ENCODE assay signal across 22 cellular contexts in genomic region chr12:52688481-52688880, GRCh38. TPM values are rescaled to one million over a fixed set of nuclear protein-coding genes. Genes with fewer than 3 reads are reported as not detected.
A peak's percentile ranks its signal among the peaks of the same experiment; 100 is the strongest.
DNase-seq lines count a peak whose midpoint lies in the region; ATAC-seq and TF ChIP-seq lines count a peak whose summit lies in the region.
"Had no signal": no experiment of that assay in that cellular context is flagged by ENCODE, and none has a peak within 500 bp of the region (broad histone marks: within the 10 kb centered on the region; RNA-seq: fewer than 3 reads in every experiment).

No MANE protein-coding gene starts in this region.

- no peaks in the 10 kb centered on the region for H3K36me3 Mint-ChIP-seq in CD4-positive, alpha-beta T cell (ENCODE audit: low read depth)
- H3K36me3 Mint-ChIP-seq in naive thymus-derived CD4-positive, alpha-beta T cell, result peaks cover 0 to 1% (median 0%) of the 10 kb centered on the region in 5 donors
- H3K36me3 Mint-ChIP-seq: CD14-positive monocyte; CD8-positive, alpha-beta T cell had no signal

- H3K27me3 ChIP-seq in CD4-positive, alpha-beta T cell (ENCODE audit: control insufficient read depth, insufficient read depth, low read length), result no peaks in the 10 kb centered on the region
- H3K27me3 ChIP-seq in SJSA1 (replicated peaks), result peaks cover 80% of the 10 kb centered on the region
- H3K27me3 ChIP-seq in naive thymus-derived CD4-positive, alpha-beta T cell (ENCODE audit: control insufficient read depth in 2 of 2, insufficient read depth in 2 of 2, low read length in 2 of 2), result no peaks in the 10 kb centered on the region

- no peaks in the 10 kb centered on the region for H3K9me3 Mint-ChIP-seq in CD4-positive, alpha-beta T cell
- H3K9me3 Mint-ChIP-seq in naive thymus-derived CD4-positive, alpha-beta T cell, result no peaks in the 10 kb centered on the region
- H3K9me3 Mint-ChIP-seq: CD8-positive, alpha-beta T cell had no signal

- H3K36me3 ChIP-seq in SJSA1, result no peaks in the 10 kb centered on the region
- no peaks in the 10 kb centered on the region for H3K36me3 ChIP-seq in naive thymus-derived CD4-positive, alpha-beta T cell (ENCODE audit: control insufficient read depth in 2 of 3, insufficient read depth in 3 of 3, low read length in 3 of 3)
- H3K36me3 ChIP-seq: BE2C; BLaER1 treated with 17β-estradiol and CSF1 and Interleukin-3, amounts not matched to agents 10 nM and 100 nM had no signal

- no peak for DNase-seq in CD4-positive, alpha-beta T cell
- DNase-seq in SJSA1 (ENCODE audit: low read depth in 1 of 2, low spot score in 2 of 2), result peak; percentile 82 to 94
- DNase-seq in naive thymus-derived CD4-positive, alpha-beta T cell, result no peak
- no peak for DNase-seq in activated T-cell treated with anti-CD3 and anti-CD28 coated beads, Interleukin-2, amount 50 U/mL, for 48 hours
- no peak for DNase-seq in KBM-7
- no peak for DNase-seq in activated gamma-delta T cell treated with Interleukin-2 at 50 U/mL for 16 hours
- DNase-seq: 8988T; ACHN; AML-193; BE2C; Caco-2; CD8-positive, alpha-beta T cell; EL; GDM1; GM23248; H7; HCEC 1CT had no signal

- no peak overlapping the region for H3K4me3 Mint-ChIP-seq in CD4-positive, alpha-beta T cell
- H3K4me3 Mint-ChIP-seq in naive thymus-derived CD4-positive, alpha-beta T cell, result no peak overlapping the region
- H3K4me3 Mint-ChIP-seq: CD14-positive monocyte; CD8-positive, alpha-beta T cell had no signal

- in situ Hi-C loops in KBM-7 (cut with MboI; ENCODE audit: low pct_unique_long_range_greater_than_20kb, low sequenced_read_pairs), result no loop called here

- no peak overlapping the region for H3K4me3 ChIP-seq in SJSA1
- no peak overlapping the region for H3K4me3 ChIP-seq in naive thymus-derived CD4-positive, alpha-beta T cell (ENCODE audit: low read length)
- H3K4me3 ChIP-seq: A549; BLaER1 treated with 17β-estradiol and CSF1 and Interleukin-3, amounts not matched to agents 10 nM and 100 nM; GM12878; GM23248 had no signal

- no peak for TF ChIP-seq CTCF in CD4-positive, alpha-beta T cell (IDR thresholded peaks at IDR 0.05)

- H3K4me1 ChIP-seq in SJSA1 (replicated peaks), result peaks cover 8% of the 10 kb centered on the region
- peaks cover 5 to 27% of the 10 kb centered on the region in 2 donors for H3K4me1 ChIP-seq in naive thymus-derived CD4-positive, alpha-beta T cell (ENCODE audit: control insufficient read depth in 2 of 2, insufficient read depth in 2 of 2, low read length in 2 of 2)
- H3K4me1 ChIP-seq: A549, BE2C, Caco-2 had no signal

- intact Hi-C loops in CD4-positive, alpha-beta T cell (cut with DNase I, micrococcal nuclease), result loop anchor here in 1 of 2 experiments (10.0 kb wide), 1 partner anchor 186 kb away; no protein-coding TSS in a partner anchor
- intact Hi-C loops in naive thymus-derived CD4-positive, alpha-beta T cell (cut with micrococcal nuclease), result no loop called here

- H3K27ac ChIP-seq in CD4-positive, alpha-beta T cell (ENCODE audit: low read depth, low read length), result no peak overlapping the region
- H3K27ac ChIP-seq in SJSA1, result no peak overlapping the region
- no peak overlapping the region for H3K27ac ChIP-seq in naive thymus-derived CD4-positive, alpha-beta T cell (ENCODE audit: low read depth, low read length)
- H3K27ac ChIP-seq: A549; BLaER1 treated with 17β-estradiol and CSF1 and Interleukin-3, amounts not matched to agents 10 nM and 100 nM; GM23248 had no signal

- POLR2A ChIA-PET in CD4-positive, alpha-beta T cell (lab: Charles Lee), result no interaction called here
- POLR2A ChIA-PET in naive thymus-derived CD4-positive, alpha-beta T cell (lab: Charles Lee), result interaction anchor here (0.6 to 6.5 kb wide), 4 partner anchors 16 to 78 kb away, joined by 3 to 43 read pairs (median 4); no protein-coding TSS in a partner anchor

- H3K27ac Mint-ChIP-seq in CD4-positive, alpha-beta T cell, result peak overlapping the region; percentile 87
- peak overlapping the region in 5 of 9 donors; percentile 54 to 97 (median 79) for H3K27ac Mint-ChIP-seq in naive thymus-derived CD4-positive, alpha-beta T cell
- H3K27ac Mint-ChIP-seq: CD8-positive, alpha-beta T cell had no signal

- H3K9me3 ChIP-seq in CD4-positive, alpha-beta T cell (ENCODE audit: control insufficient read depth, low read length), result no peaks in the 10 kb centered on the region
- H3K9me3 ChIP-seq in SJSA1 (replicated peaks), result peaks cover 9% of the 10 kb centered on the region
- H3K9me3 ChIP-seq in naive thymus-derived CD4-positive, alpha-beta T cell (ENCODE audit: control insufficient read depth in 2 of 3, low read length in 3 of 3), result no peaks in the 10 kb centered on the region
- H3K9me3 ChIP-seq: A549; BE2C; BLaER1 treated with 17β-estradiol and CSF1 and Interleukin-3, amounts not matched to agents 10 nM and 100 nM; Caco-2 had no signal

- CTCF ChIA-PET in CD4-positive, alpha-beta T cell (lab: Charles Lee), result no interaction called here
- CTCF ChIA-PET in naive thymus-derived CD4-positive, alpha-beta T cell (lab: Charles Lee), result no interaction called here

- no peaks in the 10 kb centered on the region for H3K27me3 Mint-ChIP-seq in CD4-positive, alpha-beta T cell
- peaks cover 0 to 77% (median 0%) of the 10 kb centered on the region in 5 donors for H3K27me3 Mint-ChIP-seq in naive thymus-derived CD4-positive, alpha-beta T cell

- H3K4me1 Mint-ChIP-seq in CD4-positive, alpha-beta T cell (ENCODE audit: low read depth), result peaks cover 77% of the 10 kb centered on the region
- peaks cover 8 to 74% (median 65%) of the 10 kb centered on the region in 7 donors for H3K4me1 Mint-ChIP-seq in naive thymus-derived CD4-positive, alpha-beta T cell

- no peak for ATAC-seq in CD4-positive, alpha-beta T cell (ENCODE audit: poor library complexity)
- no peak for ATAC-seq in naive thymus-derived CD4-positive, alpha-beta T cell
- ATAC-seq: A549; CD8-positive, alpha-beta T cell; GM12878 had no signal

RNA-seq across cellular contexts. Expression of gene KRT1, which starts 8.3 kb away (rescaled TPM):
- 1 to 10 TPM; 3.9 to 4.0 TPM for total RNA-seq in CD4-positive, alpha-beta T cell
- total RNA-seq in SJSA1 (2014; rRNA removed; shearing (Covaris generic)), result 1.00 TPM in 1 of 2 replicates, not detected in the other
- 1 to 10 TPM in 2 of 5 experiments, under 1 TPM in 1, not detected in 2; 0.27 to 5.6 (median 2.3) TPM for total RNA-seq in naive thymus-derived CD4-positive, alpha-beta T cell
- 1 to 10 TPM; 5.2 to 9.4 TPM for polyA plus RNA-seq in naive thymus-derived CD4-positive, alpha-beta T cell
- total RNA-seq: GM12878, GM23248, H1, H7 had no signal
- polyA plus RNA-seq: A549, CD14-positive monocyte, GM12878, GM23248, H1 had no signal

RNA-seq across cellular contexts. Expression of gene KRT77, which starts 14.8 kb away (rescaled TPM):
- total RNA-seq in CD4-positive, alpha-beta T cell, result under 1 TPM; 0.11 to 0.20 TPM
- not detected in 2 replicates for total RNA-seq in SJSA1 (2014; rRNA removed; shearing (Covaris generic))
- under 1 TPM in 2 of 5 experiments, not detected in 3; 0.11 to 0.13 TPM for total RNA-seq in naive thymus-derived CD4-positive, alpha-beta T cell
- under 1 TPM; 0.08 to 0.10 TPM for polyA plus RNA-seq in naive thymus-derived CD4-positive, alpha-beta T cell
- total RNA-seq: Caco-2; CD8-positive, alpha-beta T cell; GM12878; GM23248; H1; H7 had no signal
- polyA plus RNA-seq: CD14-positive monocyte, GM12878, GM23248 had no signal

RNA-seq across cellular contexts. Expression of gene KRT2, which starts 36.5 kb away (rescaled TPM):
- total RNA-seq in CD4-positive, alpha-beta T cell, result 1 to 10 TPM; 1.7 to 2.1 TPM
- not detected in 2 replicates for total RNA-seq in SJSA1 (2014; rRNA removed; shearing (Covaris generic))
- total RNA-seq in naive thymus-derived CD4-positive, alpha-beta T cell, result 1 to 10 TPM in 3 of 5 experiments, under 1 TPM in 1, not detected in 1; 0.29 to 2.3 (median 2.0) TPM
- 1 to 10 TPM; 2.4 to 4.7 TPM for polyA plus RNA-seq in naive thymus-derived CD4-positive, alpha-beta T cell
- total RNA-seq: Caco-2, GM23248, H1, H7 had no signal
- polyA plus RNA-seq: CD14-positive monocyte, GM23248, H1 had no signal

Comparison
In these comparisons a context has a peak if more than half of its experiments do, and no peak if none do; other contexts are left out.
1. DNase-seq: peak in SJSA1 (2 of 2); none in CD4-positive, alpha-beta T cell (0 of 10), naive thymus-derived CD4-positive, alpha-beta T cell (0 of 9), activated T-cell treated with anti-CD3 and anti-CD28 coated beads, Interleukin-2, amount 50 U/mL, for 48 hours (0 of 2), KBM-7 (single experiment) and activated gamma-delta T cell treated with Interleukin-2 at 50 U/mL for 16 hours (single experiment).